Comparison of ENCODE assay signal across 1 cellular context in the genomic region with DNA sequence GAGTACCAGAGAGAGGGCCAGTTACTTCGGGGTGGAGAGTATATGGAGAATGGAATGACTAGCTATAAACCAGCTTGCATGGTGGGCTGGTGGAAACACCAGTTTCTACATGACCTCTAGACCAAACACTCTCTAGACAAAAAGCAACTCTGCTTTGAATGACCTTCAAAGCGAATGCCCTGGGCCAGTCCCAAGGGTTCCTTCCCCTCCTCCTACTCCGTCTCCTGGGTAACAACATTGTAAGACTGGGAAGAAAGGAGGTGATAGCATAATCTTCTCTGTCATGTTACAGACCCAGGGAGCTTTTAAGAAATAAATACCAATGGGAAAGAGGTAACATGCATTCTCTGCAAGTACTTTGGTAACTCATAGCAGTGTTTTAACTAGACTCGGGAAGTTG.
TF ChIP-seq lines count a peak whose summit lies in the region.

No MANE protein-coding gene starts in this region.

TF ChIP-seq in K562, 482 proteins besides CTCF, POLR2A, EP300 and RAD21:
- TF ChIP-seq ESRRA (IDR thresholded peaks at IDR 0.05; ENCODE audit: borderline replicate concordance, low read depth) = peak; percentile 58
- no peak for TF ChIP-seq PHB (CRISPR knock-in tag; IDR thresholded peaks at IDR 0.05)
